In the genomic region with DNA sequence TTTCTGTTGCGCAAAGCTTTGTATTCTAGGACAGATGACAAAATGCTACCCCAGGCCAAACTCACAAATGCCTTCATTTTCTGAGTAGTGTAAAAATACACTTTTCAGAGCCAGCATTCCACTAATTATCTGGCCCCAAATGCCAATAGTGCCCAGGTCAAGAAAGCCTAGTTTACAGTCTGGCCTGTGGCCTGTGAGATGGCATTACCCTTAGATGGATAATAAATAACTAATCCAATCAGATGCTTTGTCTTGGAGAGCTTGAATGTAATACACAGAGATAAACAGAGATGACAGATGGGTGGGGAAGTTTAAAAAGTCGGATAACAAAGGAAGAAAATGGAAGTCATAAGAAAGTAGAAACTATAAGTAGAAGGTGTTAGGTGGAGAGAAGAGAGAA, we compare ENCODE assay signal across 6 cellular contexts.
"Had no signal": no experiment of that assay in that cellular context is flagged by ENCODE, and none has a peak within 500 bp of the region (broad histone marks: within the 10 kb centered on the region; RNA-seq: fewer than 3 reads in every experiment).

No MANE protein-coding gene starts in this region.

- H3K9me3 Mint-ChIP-seq: GM23338, IgD-negative memory B cell had no signal

- H3K36me3 Mint-ChIP-seq: IgD-negative memory B cell had no signal

- H3K4me1 Mint-ChIP-seq: H9, IgD-negative memory B cell had no signal

- H3K27me3 Mint-ChIP-seq: IgD-negative memory B cell had no signal

- DNase-seq: H9, HCEC 1CT had no signal

- ATAC-seq: GM23338 had no signal

- H3K27ac Mint-ChIP-seq: GM23338, H9 had no signal

- H3K4me2 ChIP-seq: GM23338 had no signal

- H3K4me3 Mint-ChIP-seq: GM23338, H9, IgD-negative memory B cell had no signal

- H3K4me3 ChIP-seq: GM23338 had no signal

- H2AFZ ChIP-seq: GM23338 had no signal

- FAIRE-seq: H1, H54 had no signal
